8 cellular contexts compared by ENCODE assay signal in genomic region chr3:81302045-81302444, GRCh38.
DNase-seq lines count a peak whose midpoint lies in the region; FAIRE-seq and TF ChIP-seq lines count a peak whose summit lies in the region.

No MANE protein-coding gene starts in this region.

- CTCF ChIA-PET in A673 (lab: Charles Lee): interaction anchor here (0.6 to 0.9 kb wide), 4 partner anchors 13 to 671 kb away, joined by 3 to 10 read pairs (median 6); no protein-coding TSS in a partner anchor

- H2AFZ ChIP-seq in Loucy (ENCODE audit: low read length): no peak overlapping the region

- H3K4me2 ChIP-seq in Loucy (ENCODE audit: low read depth, low read length, poor library complexity, severe bottlenecking): no peak overlapping the region

- H3K4me3 ChIP-seq in A673 (ENCODE audit: low read depth, low read length, poor library complexity, severe bottlenecking) (no peak overlapping the region), Loucy (ENCODE audit: low read length, poor library complexity, severe bottlenecking) (no peak overlapping the region)

- POLR2A ChIA-PET in A673 (lab: Charles Lee; ENCODE audit: low non-redundant PET): no interaction called here

- H3K4me1 ChIP-seq in A673 (ENCODE audit: insufficient read depth, low read length, poor library complexity, severe bottlenecking): no peaks in the 10 kb centered on the region
- no peaks in the 10 kb centered on the region for H3K4me1 ChIP-seq in Loucy (ENCODE audit: insufficient read depth, low read length, poor library complexity, severe bottlenecking)

- H3K27me3 ChIP-seq in A673 (replicated peaks; ENCODE audit: insufficient read depth, low read depth, low read length, poor library complexity) (no peaks in the 10 kb centered on the region), Loucy (ENCODE audit: insufficient read depth, low read length, poor library complexity, severe bottlenecking) (no peaks in the 10 kb centered on the region)

- TF ChIP-seq CTCF in A673 (conservative IDR thresholded peaks at IDR 0.05; ENCODE audit: low read depth, low read length) (peak; percentile 73), Loucy (conservative IDR thresholded peaks at IDR 0.05; ENCODE audit: low read length) (peak; percentile 71)

- H3K27ac ChIP-seq in A673 (ENCODE audit: low read depth, low read length, poor library complexity, severe bottlenecking): no peak overlapping the region

- peak; percentile 29 for FAIRE-seq in TTC549 (lab: Jason Lieb, UNC)

- intact Hi-C loops in A673 (cut with micrococcal nuclease; ENCODE audit: unreplicated experiment): loop anchor here (2.0 to 10.0 kb wide), 2 partner anchors 193 to 341 kb away; no protein-coding TSS in a partner anchor

- H3F3A ChIP-seq in Loucy (ENCODE audit: low read depth): no peaks in the 10 kb centered on the region

- no peaks in the 10 kb centered on the region for H3K9me3 ChIP-seq in A673 (ENCODE audit: low read depth, low read length, poor library complexity, severe bottlenecking)
- no peaks in the 10 kb centered on the region for H3K9me3 ChIP-seq in Loucy (ENCODE audit: insufficient read depth, low read depth, low read length)

- no peaks in the 10 kb centered on the region for H3K9me2 ChIP-seq in Loucy (replicated peaks; ENCODE audit: low read depth, low read length)

- H3K36me3 ChIP-seq in A673 (ENCODE audit: insufficient read depth, low read length, poor library complexity, severe bottlenecking) (no peaks in the 10 kb centered on the region), Loucy (ENCODE audit: insufficient read depth, low read length) (no peaks in the 10 kb centered on the region)

- H3K9ac ChIP-seq in Loucy (ENCODE audit: low read depth, low read length, poor library complexity, severe bottlenecking): no peak overlapping the region

- no TSS peak for BruUV-seq in A673 (replicated peaks; lab: Mats Ljungman, UMichigan)

- DNase-seq in A673 (ENCODE audit: low spot score) (peak; percentile 71), GM04504 (ENCODE audit: low read depth) (peak; percentile 13), HCEC 1CT (peak; percentile 8), germinal center (ENCODE audit: low spot score) (peak; percentile 9), renal cortical epithelial cell (ENCODE audit: low read depth) (peak; percentile 48)
- no peak for DNase-seq in activated CD8-positive, alpha-beta memory T cell treated with anti-CD3 and anti-CD28 coated beads, Interleukin-2, amount 50 U/mL, for 48 hours

- H4K20me1 ChIP-seq in Loucy (ENCODE audit: insufficient read depth, low read length, poor library complexity, severe bottlenecking): no peaks in the 10 kb centered on the region

- no peaks in the 10 kb centered on the region for H3K79me2 ChIP-seq in Loucy (ENCODE audit: insufficient read depth, low read length)
